Comparison of ENCODE assay signal across 38 cellular contexts in genomic region chr9:137245450-137246421, GRCh38. TPM values are rescaled to one million over a fixed set of nuclear protein-coding genes. Genes with fewer than 3 reads are reported as not detected.
A peak's percentile ranks its signal among the peaks of the same experiment; 100 is the strongest.
DNase-seq lines count a peak whose midpoint lies in the region; ATAC-seq, FAIRE-seq and TF ChIP-seq lines count a peak whose summit lies in the region.
"Had no signal": no experiment of that assay in that cellular context is flagged by ENCODE, and none has a peak within 500 bp of the region (broad histone marks: within the 10 kb centered on the region; RNA-seq: fewer than 3 reads in every experiment).

No MANE protein-coding gene starts in this region.

- H3K4me2 ChIP-seq in astrocyte (ENCODE audit: low read length): no peak overlapping the region

- H3K4me1 ChIP-seq in astrocyte (ENCODE audit: insufficient read depth, low read length): peaks cover 18% of the 10 kb centered on the region

- H3K4me3 ChIP-seq in astrocyte (ENCODE audit: insufficient read depth, low read depth, low read length): no peak overlapping the region
- H3K4me3 ChIP-seq: breast epithelium, colonic mucosa, lung, ovary, tibial nerve had no signal

- no peak overlapping the region for H3K4me3 Mint-ChIP-seq in activated naive CD8-positive, alpha-beta T cell treated with anti-CD3 and anti-CD28 coated beads, Interleukin-2, amount 10 ng/mL, durations not matched to agents 7 days and 5 days
- no peak overlapping the region for H3K4me3 Mint-ChIP-seq in activated naive CD8-positive, alpha-beta T cell treated with anti-CD3 and anti-CD28 coated beads, Interleukin-2, amount 50 U/mL, for 24 hours
- H3K4me3 Mint-ChIP-seq in astrocyte (ENCODE audit: unreplicated experiment): peak overlapping the region; percentile 40
- H3K4me3 Mint-ChIP-seq in stimulated activated naive B cell treated with anti-CD40 and anti-IgM and Interleukin-4, amounts not matched to agents 10 μg/mL and 1 μg/mL and 100 μg/mL, for 72 hours: no peak overlapping the region
- H3K4me3 Mint-ChIP-seq: CD4-positive, alpha-beta memory T cell; effector memory CD8-positive, alpha-beta T cell; natural killer cell; T-helper 1 cell treated with Interleukin-12 subunit alpha and Interleukin-12 subunit beta and Interleukin-4 antibody, amounts not matched to agents 30 μg/mL and 1 μg/mL, for 36 hours had no signal

- peaks cover 20% of the 10 kb centered on the region for H3K36me3 Mint-ChIP-seq in activated naive CD8-positive, alpha-beta T cell treated with anti-CD3 and anti-CD28 coated beads, Interleukin-2, amount 10 ng/mL, durations not matched to agents 7 days and 5 days
- H3K36me3 Mint-ChIP-seq in activated naive CD8-positive, alpha-beta T cell treated with anti-CD3 and anti-CD28 coated beads, Interleukin-2, amount 50 U/mL, for 24 hours (ENCODE audit: low read depth): peaks cover 25% of the 10 kb centered on the region
- H3K36me3 Mint-ChIP-seq in astrocyte (ENCODE audit: low read depth, unreplicated experiment): peaks cover 8% of the 10 kb centered on the region
- peaks cover 15 to 30% of the 10 kb centered on the region in 2 donors for H3K36me3 Mint-ChIP-seq in stimulated activated naive B cell treated with anti-CD40 and anti-IgM and Interleukin-4, amounts not matched to agents 10 μg/mL and 1 μg/mL and 100 μg/mL, for 72 hours
- H3K36me3 Mint-ChIP-seq: natural killer cell had no signal

- H3K27ac Mint-ChIP-seq in activated naive CD8-positive, alpha-beta T cell treated with anti-CD3 and anti-CD28 coated beads, Interleukin-2, amount 10 ng/mL, durations not matched to agents 7 days and 5 days: no peak overlapping the region
- no peak overlapping the region for H3K27ac Mint-ChIP-seq in activated naive CD8-positive, alpha-beta T cell treated with anti-CD3 and anti-CD28 coated beads, Interleukin-2, amount 50 U/mL, for 24 hours
- H3K27ac Mint-ChIP-seq in astrocyte (ENCODE audit: unreplicated experiment): no peak overlapping the region
- peak overlapping the region; percentile 3 for H3K27ac Mint-ChIP-seq in stimulated activated naive B cell treated with anti-CD40 and anti-IgM and Interleukin-4, amounts not matched to agents 10 μg/mL and 1 μg/mL and 100 μg/mL, for 72 hours
- H3K27ac Mint-ChIP-seq: effector memory CD8-positive, alpha-beta T cell; natural killer cell; T-helper 1 cell treated with Interleukin-12 subunit alpha and Interleukin-12 subunit beta and Interleukin-4 antibody, amounts not matched to agents 30 μg/mL and 1 μg/mL, for 36 hours had no signal

- peaks cover 16% of the 10 kb centered on the region for H3K4me1 Mint-ChIP-seq in activated naive CD8-positive, alpha-beta T cell treated with anti-CD3 and anti-CD28 coated beads, Interleukin-2, amount 10 ng/mL, durations not matched to agents 7 days and 5 days
- H3K4me1 Mint-ChIP-seq in activated naive CD8-positive, alpha-beta T cell treated with anti-CD3 and anti-CD28 coated beads, Interleukin-2, amount 50 U/mL, for 24 hours: peaks cover 18% of the 10 kb centered on the region
- peaks cover 18% of the 10 kb centered on the region for H3K4me1 Mint-ChIP-seq in astrocyte (ENCODE audit: low read depth, unreplicated experiment)
- peaks cover 21 to 32% of the 10 kb centered on the region in 2 donors for H3K4me1 Mint-ChIP-seq in stimulated activated naive B cell treated with anti-CD40 and anti-IgM and Interleukin-4, amounts not matched to agents 10 μg/mL and 1 μg/mL and 100 μg/mL, for 72 hours

- H3K9me3 ChIP-seq in astrocyte (ENCODE audit: insufficient read depth, low read depth, low read length): no peaks in the 10 kb centered on the region
- H3K9me3 ChIP-seq: breast epithelium, colonic mucosa, ovary, tibial nerve had no signal

- H3K9me3 Mint-ChIP-seq in activated naive CD8-positive, alpha-beta T cell treated with anti-CD3 and anti-CD28 coated beads, Interleukin-2, amount 10 ng/mL, durations not matched to agents 7 days and 5 days: no peaks in the 10 kb centered on the region
- no peaks in the 10 kb centered on the region for H3K9me3 Mint-ChIP-seq in activated naive CD8-positive, alpha-beta T cell treated with anti-CD3 and anti-CD28 coated beads, Interleukin-2, amount 50 U/mL, for 24 hours
- H3K9me3 Mint-ChIP-seq in astrocyte (ENCODE audit: unreplicated experiment): no peaks in the 10 kb centered on the region
- H3K9me3 Mint-ChIP-seq in stimulated activated naive B cell treated with anti-CD40 and anti-IgM and Interleukin-4, amounts not matched to agents 10 μg/mL and 1 μg/mL and 100 μg/mL, for 72 hours: no peaks in the 10 kb centered on the region
- H3K9me3 Mint-ChIP-seq: effector memory CD8-positive, alpha-beta T cell; natural killer cell; T-helper 1 cell treated with Interleukin-12 subunit alpha and Interleukin-12 subunit beta and Interleukin-4 antibody, amounts not matched to agents 30 μg/mL and 1 μg/mL, for 36 hours had no signal

- H2AFZ ChIP-seq in astrocyte (ENCODE audit: low read depth, low read length): no peak overlapping the region

- CTCF ChIA-PET in GM10248 (lab: Yijun Ruan, JAX): interaction anchor here (1.1 to 1.9 kb wide), 3 partner anchors 9 to 57 kb away, joined by 3 to 10 read pairs (median 5); partner anchors contain the start of genes ANAPC2 and SSNA1

- H3K79me2 ChIP-seq in astrocyte (ENCODE audit: insufficient read depth, low read length): peaks cover 32% of the 10 kb centered on the region

- H3K27me3 ChIP-seq in astrocyte (ENCODE audit: insufficient read depth, low read length): no peaks in the 10 kb centered on the region
- H3K27me3 ChIP-seq: breast epithelium, colonic mucosa, ovary, tibial nerve had no signal

- no peak for ATAC-seq in activated naive CD8-positive, alpha-beta T cell treated with anti-CD3 and anti-CD28 coated beads, Interleukin-2, amount 10 ng/mL, durations not matched to agents 7 days and 5 days (ENCODE audit: low read depth)
- ATAC-seq in activated naive CD8-positive, alpha-beta T cell treated with anti-CD3 and anti-CD28 coated beads, Interleukin-2, amount 50 U/mL, for 24 hours: no peak
- no peak for ATAC-seq in stimulated activated naive B cell treated with anti-CD40 and anti-IgM and Interleukin-4, amounts not matched to agents 10 μg/mL and 1 μg/mL and 100 μg/mL, for 72 hours (replicated peaks)
- ATAC-seq: effector memory CD8-positive, alpha-beta T cell; esophagus mucosa; natural killer cell had no signal

- POLR2A ChIA-PET in activated naive CD8-positive, alpha-beta T cell treated with anti-CD3 and anti-CD28 coated beads, Interleukin-2, amount 10 ng/mL, durations not matched to agents 7 days and 5 days (lab: Charles Lee): interaction anchor here (6.7 kb wide), 1 partner anchor 9 kb away, joined by 171 read pairs; the partner anchor contains the start of genes NELFB and STPG3
- POLR2A ChIA-PET in GM10248 (lab: Yijun Ruan, JAX): interaction anchor here (0.7 to 6.8 kb wide), 4 partner anchors 8 to 311 kb away, joined by 3 to 124 read pairs (median 4); partner anchors contain the start of genes NELFB and STPG3

- FAIRE-seq in astrocyte (lab: Jason Lieb, UNC): no peak
- FAIRE-seq: small intestine had no signal

- H3K27me3 Mint-ChIP-seq in activated naive CD8-positive, alpha-beta T cell treated with anti-CD3 and anti-CD28 coated beads, Interleukin-2, amount 10 ng/mL, durations not matched to agents 7 days and 5 days: no peaks in the 10 kb centered on the region
- peaks cover 3% of the 10 kb centered on the region for H3K27me3 Mint-ChIP-seq in activated naive CD8-positive, alpha-beta T cell treated with anti-CD3 and anti-CD28 coated beads, Interleukin-2, amount 50 U/mL, for 24 hours
- peaks cover 4% of the 10 kb centered on the region for H3K27me3 Mint-ChIP-seq in astrocyte (ENCODE audit: low read depth, unreplicated experiment)
- H3K27me3 Mint-ChIP-seq in stimulated activated naive B cell treated with anti-CD40 and anti-IgM and Interleukin-4, amounts not matched to agents 10 μg/mL and 1 μg/mL and 100 μg/mL, for 72 hours: no peaks in the 10 kb centered on the region
- H3K27me3 Mint-ChIP-seq: effector memory CD8-positive, alpha-beta T cell had no signal

- no peak overlapping the region for H3K9ac ChIP-seq in astrocyte (ENCODE audit: low read length)

- DNase-seq in DMS53 (lab: John Stamatoyannopoulos, UW) (peak; percentile 46), DMS53 treated with DMSO at 0.1 percent for 48 hours (lab: John Stamatoyannopoulos, UW; ENCODE audit: unreplicated experiment) (no peak), astrocyte (ENCODE audit: low read depth) (no peak), islet precursor cell (no peak), GM10248 (ENCODE audit: extremely low spot score) (no peak)
- DNase-seq in activated naive CD8-positive, alpha-beta T cell treated with anti-CD3 and anti-CD28 coated beads, Interleukin-2, amount 10 ng/mL, durations not matched to agents 7 days and 5 days: peak; percentile 36
- no peak for DNase-seq in activated naive CD8-positive, alpha-beta T cell treated with anti-CD3 and anti-CD28 coated beads, Interleukin-2, amount 50 U/mL, for 24 hours
- DNase-seq in stimulated activated naive B cell treated with anti-CD40 and anti-IgM and Interleukin-4, amounts not matched to agents 10 μg/mL and 1 μg/mL and 100 μg/mL, for 72 hours: no peak
- DNase-seq: activated CD4-positive, alpha-beta T cell treated with anti-CD3 and anti-CD28 coated beads for 1 hour; activated gamma-delta T cell treated with Interleukin-2 at 50 U/mL for 16 hours; activated T-cell treated with anti-CD3 and anti-CD28 coated beads for 4 hours; amniotic stem cell; colonic mucosa; DMS153; effector memory CD8-positive, alpha-beta T cell; foreskin fibroblast; GF-D8; head of caudate nucleus; KBM-7; kidney glomerular epithelial cell; natural killer cell; NCI-H1105 treated with DMSO at 0.1 percent for 48 hours; NCI-H2107; NCI-H748 treated with DMSO at 0.1 percent for 48 hours; ovary; RPMI8226; small intestine had no signal

- H4K20me1 ChIP-seq in astrocyte (ENCODE audit: insufficient read depth, low read length): peaks cover 37% of the 10 kb centered on the region

- H3K27ac ChIP-seq in astrocyte (ENCODE audit: low read depth, low read length): no peak overlapping the region
- H3K27ac ChIP-seq: breast epithelium, colonic mucosa, ovary, tibial nerve had no signal

- H3K36me3 ChIP-seq in astrocyte (ENCODE audit: insufficient read depth, low read length): peaks cover 9% of the 10 kb centered on the region
- H3K36me3 ChIP-seq: breast epithelium, ovary had no signal

- TF ChIP-seq CTCF in astrocyte (IDR thresholded peaks at IDR 0.05; ENCODE audit: insufficient read depth, low read depth, low read length) (no peak), GM10248 (IDR thresholded peaks at IDR 0.05; ENCODE audit: control extremely low read depth, extremely low read depth, low read depth, missing control alignments) (no peak)

RNA-seq across cellular contexts. Expression of gene TUBB4B, which starts 4.6 kb away (rescaled TPM):
- 100 to 1,000 TPM; 241 to 249 TPM for total RNA-seq in activated naive CD8-positive, alpha-beta T cell treated with anti-CD3 and anti-CD28 coated beads, Interleukin-2, amount 10 ng/mL, durations not matched to agents 7 days and 5 days
- 188 and 218 TPM in 2 replicates for total RNA-seq in astrocyte

RNA-seq across cellular contexts. Expression of gene STPG3, which starts 5.3 kb away (rescaled TPM):
- not detected for total RNA-seq in activated naive CD8-positive, alpha-beta T cell treated with anti-CD3 and anti-CD28 coated beads, Interleukin-2, amount 10 ng/mL, durations not matched to agents 7 days and 5 days
- total RNA-seq in astrocyte: not detected in 2 replicates
- total RNA-seq: A172; breast epithelium; CD4-positive, alpha-beta memory T cell; colonic mucosa; esophagus mucosa; H4; HT1080; lung; MCF 10A; mononuclear cell; natural killer cell; ovary; tibial nerve had no signal

RNA-seq across cellular contexts. Expression of gene NELFB, which starts 9.4 kb away (rescaled TPM):
- 10 to 100 TPM; 58.7 to 63.1 TPM for total RNA-seq in activated naive CD8-positive, alpha-beta T cell treated with anti-CD3 and anti-CD28 coated beads, Interleukin-2, amount 10 ng/mL, durations not matched to agents 7 days and 5 days
- 45.8 and 48.9 TPM in 2 replicates for total RNA-seq in astrocyte

RNA-seq across cellular contexts. Expression of gene SLC34A3, which starts 15.0 kb away (rescaled TPM):
- total RNA-seq in activated naive CD8-positive, alpha-beta T cell treated with anti-CD3 and anti-CD28 coated beads, Interleukin-2, amount 10 ng/mL, durations not matched to agents 7 days and 5 days: not detected
- total RNA-seq in astrocyte: 0.09 TPM in 1 of 2 replicates, not detected in the other
- total RNA-seq: breast epithelium; CD4-positive, alpha-beta memory T cell; colonic mucosa; H4; HT1080; MCF 10A; mononuclear cell; natural killer cell; tibial nerve had no signal

RNA-seq across cellular contexts. Expression of gene RNF224, which starts 18.4 kb away (rescaled TPM):
- total RNA-seq in activated naive CD8-positive, alpha-beta T cell treated with anti-CD3 and anti-CD28 coated beads, Interleukin-2, amount 10 ng/mL, durations not matched to agents 7 days and 5 days: not detected
- 0.17 TPM in 1 of 2 replicates, not detected in the other for total RNA-seq in astrocyte
- total RNA-seq: CD4-positive, alpha-beta memory T cell; colonic mucosa; H4; HT1080; natural killer cell; tibial nerve had no signal

Comparison
In these comparisons a context has a peak if more than half of its experiments do, and no peak if none do; other contexts are left out.
1. DNase-seq: peak in DMS53 (single experiment) and activated naive CD8-positive, alpha-beta T cell treated with anti-CD3 and anti-CD28 coated beads, Interleukin-2, amount 10 ng/mL, durations not matched to agents 7 days and 5 days (single experiment); none in DMS53 treated with DMSO at 0.1 percent for 48 hours (single experiment), activated naive CD8-positive, alpha-beta T cell treated with anti-CD3 and anti-CD28 coated beads, Interleukin-2, amount 50 U/mL, for 24 hours (single experiment), astrocyte (single experiment), stimulated activated naive B cell treated with anti-CD40 and anti-IgM and Interleukin-4, amounts not matched to agents 10 μg/mL and 1 μg/mL and 100 μg/mL, for 72 hours (single experiment), islet precursor cell (single experiment) and GM10248 (single experiment).